25 cellular contexts compared by ENCODE assay signal in the genomic region with DNA sequence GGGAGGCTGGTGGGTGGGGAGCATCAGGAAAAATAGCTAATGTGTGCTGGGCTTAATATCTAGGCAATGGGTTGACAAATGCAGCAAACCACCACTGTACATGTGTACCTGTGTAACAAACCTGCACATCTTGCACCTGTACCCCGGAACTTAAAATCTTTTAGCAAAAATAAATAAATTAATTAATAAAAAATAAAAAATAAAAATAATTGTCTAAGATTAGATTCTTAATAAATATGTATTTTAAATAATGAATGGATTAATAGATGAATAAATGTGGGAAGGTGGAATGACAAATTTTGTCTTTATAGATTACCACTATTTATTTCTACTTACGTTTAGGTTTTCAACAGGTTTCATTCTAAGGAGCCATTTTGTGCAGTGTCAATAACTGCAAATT.
DNase-seq lines count a peak whose midpoint lies in the region; ATAC-seq, FAIRE-seq and TF ChIP-seq lines count a peak whose summit lies in the region.
"Had no signal": no experiment of that assay in that cellular context is flagged by ENCODE, and none has a peak within 500 bp of the region (broad histone marks: within the 10 kb centered on the region; RNA-seq: fewer than 3 reads in every experiment).

No MANE protein-coding gene starts in this region.

- FAIRE-seq in A204.1 (lab: Jason Lieb, UNC) (peak; percentile 51), kidney (lab: Jason Lieb, UNC) (peak; percentile 57)
- FAIRE-seq: GM12878, GM12892, GM18507 had no signal

- peaks cover under 1% of the 10 kb centered on the region for H3K27me3 Mint-ChIP-seq in WTC11 (ENCODE audit: low read depth)
- H3K27me3 Mint-ChIP-seq: CD4-positive, alpha-beta memory T cell; CD4-positive, CD25-positive, alpha-beta regulatory T cell; CD8-positive, alpha-beta memory T cell had no signal

- no peaks in the 10 kb centered on the region for H3K36me3 ChIP-seq in kidney (ENCODE audit: control insufficient read depth in 1 of 2, insufficient read depth in 2 of 2, low read length in 2 of 2)
- H3K36me3 ChIP-seq: BE2C, BLaER1 had no signal

- H3K9me3 ChIP-seq in kidney (ENCODE audit: control insufficient read depth in 1 of 2, low read length in 2 of 2), result no peaks in the 10 kb centered on the region
- H3K9me3 ChIP-seq: BE2C, BLaER1 had no signal

- no peak overlapping the region for H3K27ac Mint-ChIP-seq in WTC11
- H3K27ac Mint-ChIP-seq: CD14-positive monocyte had no signal

- no peak overlapping the region for H3K4me3 Mint-ChIP-seq in WTC11
- H3K4me3 Mint-ChIP-seq: CD14-positive monocyte; CD4-positive, alpha-beta memory T cell; CD4-positive, CD25-positive, alpha-beta regulatory T cell; CD8-positive, alpha-beta memory T cell had no signal

- H3K9ac ChIP-seq in kidney (ENCODE audit: low read length in 2 of 2), result no peak overlapping the region
- H3K9ac ChIP-seq: BLaER1 had no signal

- H3K36me3 Mint-ChIP-seq in WTC11, result no peaks in the 10 kb centered on the region
- H3K36me3 Mint-ChIP-seq: CD14-positive monocyte had no signal

- no peak overlapping the region for H3K27ac ChIP-seq in kidney (ENCODE audit: low read depth in 2 of 2, low read length in 2 of 2)
- H3K27ac ChIP-seq: 22Rv1, BLaER1 had no signal

- intact Hi-C loops in kidney (cut with DNase I), result no loop called here

- H3K4me1 ChIP-seq in kidney (ENCODE audit: control insufficient read depth in 1 of 2, insufficient read depth in 1 of 2, low read depth in 1 of 2, low read length in 2 of 2), result no peaks in the 10 kb centered on the region
- H3K4me1 ChIP-seq: BLaER1 had no signal

- DNase-seq in WTC11 (ENCODE audit: low spot score), result no peak
- DNase-seq in kidney, result no peak
- DNase-seq in NCI-H187 (lab: John Stamatoyannopoulos, UW), result no peak
- DNase-seq: ACHN; BE2C; C1 segment of cervical spinal cord; CD4-positive, alpha-beta memory T cell; CD4-positive, CD25-positive, alpha-beta regulatory T cell; CD8-positive, alpha-beta memory T cell; COR-L47; DMS 273 treated with DMSO at 0.1 percent for 48 hours; DMS153; DMS53; DMS79; DND-41; EL; GDM1 had no signal

- CTCF ChIA-PET in WTC11 (lab: Charles Lee), result no interaction called here

- ATAC-seq in WTC11 (no peak), HG02840 (IDR thresholded peaks at IDR 0.05; ENCODE audit: low FRiP score, unreplicated experiment) (no peak)
- ATAC-seq: GM12878 had no signal

- TF ChIP-seq CTCF in WTC11 (IDR thresholded peaks at IDR 0.05) (no peak), kidney (IDR thresholded peaks at IDR 0.05; ENCODE audit: borderline replicate concordance, extremely low read depth, insufficient read depth) (no peak)

- POLR2A ChIA-PET in WTC11 (lab: Charles Lee), result no interaction called here

- H3K4me1 Mint-ChIP-seq in WTC11, result peaks cover 17% of the 10 kb centered on the region
- H3K4me1 Mint-ChIP-seq: CD14-positive monocyte had no signal

- H3K9me3 Mint-ChIP-seq in WTC11, result no peaks in the 10 kb centered on the region

- no peak overlapping the region for H3K4me3 ChIP-seq in kidney (ENCODE audit: low read length in 2 of 2)
- H3K4me3 ChIP-seq: BLaER1, GM12878 had no signal

TF ChIP-seq in WTC11, 78 proteins besides CTCF, POLR2A, EP300 and RAD21:
- TF ChIP-seq, protein P1, sequence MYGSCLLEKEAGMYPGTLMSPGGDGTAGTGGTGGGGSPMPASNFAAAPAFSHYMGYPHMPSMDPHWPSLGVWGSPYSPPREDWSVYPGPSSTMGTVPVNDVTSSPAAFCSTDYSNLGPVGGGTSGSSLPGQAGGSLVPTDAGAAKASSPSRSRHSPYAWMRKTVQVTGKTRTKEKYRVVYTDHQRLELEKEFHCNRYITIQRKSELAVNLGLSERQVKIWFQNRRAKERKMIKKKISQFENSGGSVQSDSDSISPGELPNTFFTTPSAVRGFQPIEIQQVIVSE (CRISPR knock-in tag; IDR thresholded peaks at IDR 0.05; ENCODE audit: borderline replicate concordance), result no peak
- peak; percentile 94 for TF ChIP-seq HMGA2 (CRISPR knock-in tag; IDR thresholded peaks at IDR 0.05)
